1 cellular context compared by ENCODE assay signal in the genomic region with DNA sequence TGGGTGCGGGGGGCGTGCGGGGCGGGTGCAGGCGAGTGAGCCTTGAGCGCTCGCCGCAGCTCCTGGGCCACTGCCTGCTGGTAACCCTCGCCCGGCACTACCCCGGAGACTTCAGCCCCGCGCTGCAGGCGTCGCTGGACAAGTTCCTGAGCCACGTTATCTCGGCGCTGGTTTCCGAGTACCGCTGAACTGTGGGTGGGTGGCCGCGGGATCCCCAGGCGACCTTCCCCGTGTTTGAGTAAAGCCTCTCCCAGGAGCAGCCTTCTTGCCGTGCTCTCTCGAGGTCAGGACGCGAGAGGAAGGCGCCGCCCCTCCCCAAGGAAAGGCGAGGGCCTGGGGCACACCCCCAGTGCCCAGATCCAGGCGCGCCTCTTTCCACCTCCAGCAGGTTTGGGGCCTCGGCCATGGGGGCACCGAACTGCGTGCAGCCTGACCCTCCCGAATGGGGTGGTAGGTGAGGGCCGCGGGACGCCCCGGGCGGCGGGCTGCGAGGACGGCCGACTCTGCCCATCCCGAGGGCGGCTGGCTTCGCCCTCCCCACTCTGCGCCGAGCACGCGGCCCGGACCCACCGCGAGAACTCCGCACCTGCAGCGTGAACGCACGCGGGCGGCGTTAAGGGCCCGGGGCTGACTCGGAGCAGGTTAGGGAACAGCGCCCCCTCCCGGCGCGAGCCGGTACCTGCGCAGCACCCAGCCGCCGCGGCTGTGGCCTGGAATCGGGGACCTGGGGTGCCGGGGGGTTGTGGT.
TF ChIP-seq lines count a peak whose summit lies in the region.

No MANE protein-coding gene starts in this region.

TF ChIP-seq in HEK293, 187 proteins besides CTCF, POLR2A, EP300 and RAD21 (continued from another document and continues in another):
- TF ChIP-seq ZBTB10 (tag by site-specific recombination; IDR thresholded peaks at IDR 0.05) (peak; percentile 56; the same call in 1 of the 2 replicates), ZNF645 (tag by site-specific recombination; IDR thresholded peaks at IDR 0.05) (no peak), ZNF155 (tag by site-specific recombination; IDR thresholded peaks at IDR 0.05) (no peak), ZBTB44 (tag by site-specific recombination; IDR thresholded peaks at IDR 0.05) (peak; percentile 60; the same call in 1 of the 2 replicates), ZNF660 (tag by site-specific recombination; IDR thresholded peaks at IDR 0.05) (peak; percentile 76), BCL11B (tag by site-specific recombination; IDR thresholded peaks at IDR 0.05; ENCODE audit: low read depth) (no peak), ZNF600 (tag by site-specific recombination; IDR thresholded peaks at IDR 0.05) (peak; percentile 67), ELK4 (IDR thresholded peaks at IDR 0.05; ENCODE audit: borderline replicate concordance, low read depth, low read length) (no peak), ZSCAN30 (tag by site-specific recombination; IDR thresholded peaks at IDR 0.05) (peak; percentile 93; the same call in 1 of the 2 replicates), ZNF311 (tag by site-specific recombination; IDR thresholded peaks at IDR 0.05; ENCODE audit: borderline replicate concordance) (no peak), ZNF146 (tag by site-specific recombination; IDR thresholded peaks at IDR 0.05) (peak; percentile 2; the same call in 1 of the 2 replicates), ZNF777 (tag by site-specific recombination; IDR thresholded peaks at IDR 0.05; ENCODE audit: borderline replicate concordance) (no peak), ZNF239 (tag by site-specific recombination; IDR thresholded peaks at IDR 0.05) (no peak), ZBTB1 (tag by site-specific recombination; IDR thresholded peaks at IDR 0.05) (peak; percentile 85; the same call in 1 of the 2 replicates), ZNF561 (tag by site-specific recombination; IDR thresholded peaks at IDR 0.05; ENCODE audit: borderline replicate concordance) (peak; percentile 81), ZNF548 (tag by site-specific recombination; IDR thresholded peaks at IDR 0.05) (no peak), ZBTB6 (tag by site-specific recombination; IDR thresholded peaks at IDR 0.05) (0 out of 2 replicates have a peak, but pooled peaks have one; percentile 24), KLF16 (tag by site-specific recombination; IDR thresholded peaks at IDR 0.05) (peak; percentile 62; the same call in 1 of the 2 replicates), ZBTB17 (tag by site-specific recombination; IDR thresholded peaks at IDR 0.05) (peak; percentile 77), ZBTB26 (tag by site-specific recombination; optimal IDR thresholded peaks at IDR 0.05) (peak; percentile 91), SP2 (tag by site-specific recombination; IDR thresholded peaks at IDR 0.05) (peak; percentile 44), ZNF214 (tag by site-specific recombination; IDR thresholded peaks at IDR 0.05; ENCODE audit: borderline replicate concordance) (no peak), ZNF133 (tag by site-specific recombination; IDR thresholded peaks at IDR 0.05) (no peak), ZFP37 (tag by site-specific recombination; IDR thresholded peaks at IDR 0.05) (0 out of 2 replicates have a peak, but pooled peaks have one; percentile 61), ZBTB20 (tag by site-specific recombination; IDR thresholded peaks at IDR 0.05) (peak; percentile 52), ZNF792 (tag by site-specific recombination; IDR thresholded peaks at IDR 0.05) (no peak), ZNF335 (tag by site-specific recombination; conservative IDR thresholded peaks at IDR 0.05) (peak; percentile 73), ZNF292 (tag by site-specific recombination; IDR thresholded peaks at IDR 0.05; ENCODE audit: borderline replicate concordance, low read depth) (no peak), EGR2 (tag by site-specific recombination; IDR thresholded peaks at IDR 0.05; ENCODE audit: low read depth) (no peak), MZF1 (tag by site-specific recombination; IDR thresholded peaks at IDR 0.05; ENCODE audit: borderline replicate concordance) (0 out of 2 replicates have a peak, but pooled peaks have one; percentile 17), ZNF76 (tag by site-specific recombination; IDR thresholded peaks at IDR 0.05; ENCODE audit: borderline replicate concordance, low read depth) (peak; percentile 24; the same call in 1 of the 2 replicates)
- TF ChIP-seq, protein P1, sequence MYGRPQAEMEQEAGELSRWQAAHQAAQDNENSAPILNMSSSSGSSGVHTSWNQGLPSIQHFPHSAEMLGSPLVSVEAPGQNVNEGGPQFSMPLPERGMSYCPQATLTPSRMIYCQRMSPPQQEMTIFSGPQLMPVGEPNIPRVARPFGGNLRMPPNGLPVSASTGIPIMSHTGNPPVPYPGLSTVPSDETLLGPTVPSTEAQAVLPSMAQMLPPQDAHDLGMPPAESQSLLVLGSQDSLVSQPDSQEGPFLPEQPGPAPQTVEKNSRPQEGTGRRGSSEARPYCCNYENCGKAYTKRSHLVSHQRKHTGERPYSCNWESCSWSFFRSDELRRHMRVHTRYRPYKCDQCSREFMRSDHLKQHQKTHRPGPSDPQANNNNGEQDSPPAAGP (tag by site-specific recombination; IDR thresholded peaks at IDR 0.05), result peak; percentile 67; the same call in 1 of the 2 replicates
- TF ChIP-seq, protein P2, sequence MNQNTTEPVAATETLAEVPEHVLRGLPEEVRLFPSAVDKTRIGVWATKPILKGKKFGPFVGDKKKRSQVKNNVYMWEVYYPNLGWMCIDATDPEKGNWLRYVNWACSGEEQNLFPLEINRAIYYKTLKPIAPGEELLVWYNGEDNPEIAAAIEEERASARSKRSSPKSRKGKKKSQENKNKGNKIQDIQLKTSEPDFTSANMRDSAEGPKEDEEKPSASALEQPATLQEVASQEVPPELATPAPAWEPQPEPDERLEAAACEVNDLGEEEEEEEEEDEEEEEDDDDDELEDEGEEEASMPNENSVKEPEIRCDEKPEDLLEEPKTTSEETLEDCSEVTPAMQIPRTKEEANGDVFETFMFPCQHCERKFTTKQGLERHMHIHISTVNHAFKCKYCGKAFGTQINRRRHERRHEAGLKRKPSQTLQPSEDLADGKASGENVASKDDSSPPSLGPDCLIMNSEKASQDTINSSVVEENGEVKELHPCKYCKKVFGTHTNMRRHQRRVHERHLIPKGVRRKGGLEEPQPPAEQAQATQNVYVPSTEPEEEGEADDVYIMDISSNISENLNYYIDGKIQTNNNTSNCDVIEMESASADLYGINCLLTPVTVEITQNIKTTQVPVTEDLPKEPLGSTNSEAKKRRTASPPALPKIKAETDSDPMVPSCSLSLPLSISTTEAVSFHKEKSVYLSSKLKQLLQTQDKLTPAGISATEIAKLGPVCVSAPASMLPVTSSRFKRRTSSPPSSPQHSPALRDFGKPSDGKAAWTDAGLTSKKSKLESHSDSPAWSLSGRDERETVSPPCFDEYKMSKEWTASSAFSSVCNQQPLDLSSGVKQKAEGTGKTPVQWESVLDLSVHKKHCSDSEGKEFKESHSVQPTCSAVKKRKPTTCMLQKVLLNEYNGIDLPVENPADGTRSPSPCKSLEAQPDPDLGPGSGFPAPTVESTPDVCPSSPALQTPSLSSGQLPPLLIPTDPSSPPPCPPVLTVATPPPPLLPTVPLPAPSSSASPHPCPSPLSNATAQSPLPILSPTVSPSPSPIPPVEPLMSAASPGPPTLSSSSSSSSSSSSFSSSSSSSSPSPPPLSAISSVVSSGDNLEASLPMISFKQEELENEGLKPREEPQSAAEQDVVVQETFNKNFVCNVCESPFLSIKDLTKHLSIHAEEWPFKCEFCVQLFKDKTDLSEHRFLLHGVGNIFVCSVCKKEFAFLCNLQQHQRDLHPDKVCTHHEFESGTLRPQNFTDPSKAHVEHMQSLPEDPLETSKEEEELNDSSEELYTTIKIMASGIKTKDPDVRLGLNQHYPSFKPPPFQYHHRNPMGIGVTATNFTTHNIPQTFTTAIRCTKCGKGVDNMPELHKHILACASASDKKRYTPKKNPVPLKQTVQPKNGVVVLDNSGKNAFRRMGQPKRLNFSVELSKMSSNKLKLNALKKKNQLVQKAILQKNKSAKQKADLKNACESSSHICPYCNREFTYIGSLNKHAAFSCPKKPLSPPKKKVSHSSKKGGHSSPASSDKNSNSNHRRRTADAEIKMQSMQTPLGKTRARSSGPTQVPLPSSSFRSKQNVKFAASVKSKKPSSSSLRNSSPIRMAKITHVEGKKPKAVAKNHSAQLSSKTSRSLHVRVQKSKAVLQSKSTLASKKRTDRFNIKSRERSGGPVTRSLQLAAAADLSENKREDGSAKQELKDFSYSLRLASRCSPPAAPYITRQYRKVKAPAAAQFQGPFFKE (tag by site-specific recombination; IDR thresholded peaks at IDR 0.05; ENCODE audit: borderline replicate concordance), result peak; percentile 76; the same call in 1 of the 2 replicates
- TF ChIP-seq, protein P3, sequence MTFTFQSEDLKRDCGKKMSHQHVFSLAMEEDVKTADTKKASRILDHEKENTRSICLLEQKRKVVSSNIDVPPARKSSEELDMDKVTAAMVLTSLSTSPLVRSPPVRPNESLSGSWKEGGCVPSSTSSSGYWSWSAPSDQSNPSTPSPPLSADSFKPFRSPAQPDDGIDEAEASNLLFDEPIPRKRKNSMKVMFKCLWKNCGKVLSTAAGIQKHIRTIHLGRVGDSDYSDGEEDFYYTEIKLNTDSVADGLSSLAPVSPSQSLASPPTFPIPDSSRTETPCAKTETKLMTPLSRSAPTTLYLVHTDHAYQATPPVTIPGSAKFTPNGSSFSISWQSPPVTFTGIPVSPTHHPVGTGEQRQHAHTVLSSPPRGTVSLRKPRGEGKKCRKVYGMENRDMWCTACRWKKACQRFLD (tag by site-specific recombination; IDR thresholded peaks at IDR 0.05), result no peak
